Comparison of ENCODE assay signal across 10 cellular contexts in genomic region chr7:26196305-26196704, GRCh38. TPM values are rescaled to one million over a fixed set of nuclear protein-coding genes. Genes with fewer than 3 reads are reported as not detected.
DNase-seq lines count a peak whose midpoint lies in the region; FAIRE-seq and TF ChIP-seq lines count a peak whose summit lies in the region.
"Had no signal": no experiment of that assay in that cellular context is flagged by ENCODE, and none has a peak within 500 bp of the region (broad histone marks: within the 10 kb centered on the region; RNA-seq: fewer than 3 reads in every experiment).

No MANE protein-coding gene starts in this region.

- H2AFZ ChIP-seq in OCI-LY3 (ENCODE audit: low read depth, low read length) (no peak overlapping the region), osteoblast (ENCODE audit: low read length) (no peak overlapping the region)

- H3K27ac ChIP-seq in OCI-LY3 (ENCODE audit: low read length): peak overlapping the region; percentile 100
- H3K27ac ChIP-seq in osteoblast (ENCODE audit: low read depth, low read length): no peak overlapping the region

- H3K27me3 ChIP-seq in OCI-LY3 (ENCODE audit: low read depth, low read length) (no peaks in the 10 kb centered on the region), endocrine pancreas (ENCODE audit: control insufficient read depth, insufficient read depth, low read length) (no peaks in the 10 kb centered on the region), osteoblast (ENCODE audit: insufficient read depth, low read length) (no peaks in the 10 kb centered on the region)
- H3K27me3 ChIP-seq: left lung had no signal

- TF ChIP-seq CTCF in OCI-LY3 (IDR thresholded peaks at IDR 0.05; ENCODE audit: low read depth, low read length): no peak
- no peak for TF ChIP-seq CTCF in osteoblast (IDR thresholded peaks at IDR 0.05; ENCODE audit: extremely low read depth, low read depth, low read length)

- no peak for FAIRE-seq in GM12892 (lab: Jason Lieb, UNC)
- FAIRE-seq: GM12891 had no signal

- H3K4me1 ChIP-seq in OCI-LY3 (ENCODE audit: low read length): peaks cover 56% of the 10 kb centered on the region
- peaks cover 37% of the 10 kb centered on the region for H3K4me1 ChIP-seq in endocrine pancreas (ENCODE audit: control insufficient read depth, insufficient read depth, low read length)
- H3K4me1 ChIP-seq in osteoblast (ENCODE audit: insufficient read depth, low read length): peaks cover 21% of the 10 kb centered on the region

- H3K36me3 ChIP-seq in OCI-LY3 (replicated peaks; ENCODE audit: low read depth, low read length) (peaks cover 67% of the 10 kb centered on the region), endocrine pancreas (ENCODE audit: control insufficient read depth, insufficient read depth, low read length) (peaks cover 5% of the 10 kb centered on the region), osteoblast (ENCODE audit: insufficient read depth, low read length) (peaks cover 69% of the 10 kb centered on the region)

- peak overlapping the region; percentile 98 for H3K4me3 ChIP-seq in OCI-LY3 (ENCODE audit: low read length)
- peak overlapping the region; percentile 100 for H3K4me3 ChIP-seq in endocrine pancreas (ENCODE audit: control insufficient read depth, insufficient read depth, low read length)
- H3K4me3 ChIP-seq in osteoblast (ENCODE audit: insufficient read depth, low read length): peak overlapping the region; percentile 98

- H3K9ac ChIP-seq in OCI-LY3 (ENCODE audit: low read length) (no peak overlapping the region), endocrine pancreas (ENCODE audit: control insufficient read depth, insufficient read depth, low read length) (no peak overlapping the region)

- H3K4me2 ChIP-seq in OCI-LY3 (ENCODE audit: low read length) (peak overlapping the region; percentile 84), osteoblast (ENCODE audit: insufficient read depth, low read length) (peak overlapping the region; percentile 84)

- DNase-seq in osteoblast (ENCODE audit: insufficient read length, low spot score, missing footprints) (no peak), OCI-M2 (lab: John Stamatoyannopoulos, UW; ENCODE audit: unreplicated experiment) (no peak), RPMI8226 (no peak), inferior parietal cortex (ENCODE audit: extremely low spot score) (no peak), GM12892 (ENCODE audit: insufficient read length) (no peak)
- DNase-seq: left lung had no signal

- H4K20me1 ChIP-seq in OCI-LY3 (ENCODE audit: insufficient read depth, low read length) (peaks cover 82% of the 10 kb centered on the region), osteoblast (ENCODE audit: insufficient read depth, low read length) (peaks cover 84% of the 10 kb centered on the region)

- TF ChIP-seq POLR2A in GM19099 (IDR thresholded peaks at IDR 0.05; ENCODE audit: extremely low read depth, insufficient read length, low read depth) (peak; percentile 29), GM12892 (IDR thresholded peaks at IDR 0.05; ENCODE audit: low read depth, low read length) (no peak)

- H3K9me3 ChIP-seq in OCI-LY3 (ENCODE audit: insufficient read depth, low read length) (no peaks in the 10 kb centered on the region), endocrine pancreas (ENCODE audit: control insufficient read depth, low read length) (no peaks in the 10 kb centered on the region), osteoblast (ENCODE audit: low read depth, low read length) (no peaks in the 10 kb centered on the region)
- H3K9me3 ChIP-seq: left lung had no signal

- H3K79me2 ChIP-seq in OCI-LY3 (ENCODE audit: low read length): peaks cover 91% of the 10 kb centered on the region
- H3K79me2 ChIP-seq in osteoblast (ENCODE audit: insufficient read depth, low read length): peaks cover 81% of the 10 kb centered on the region

RNA-seq across cellular contexts. Expression of gene HNRNPA2B1, which starts 4.2 kb away (rescaled TPM):
- 82.9 and 83.1 TPM in 2 replicates for total RNA-seq in osteoblast
- polyA plus RNA-seq in GM12892 (2012; ENCODE audit: missing spikeins): 837 TPM

RNA-seq across cellular contexts. Expression of gene CBX3, which starts 5.2 kb away (rescaled TPM):
- 136 and 142 TPM in 2 replicates for total RNA-seq in osteoblast
- 226 TPM for polyA plus RNA-seq in GM12892 (2012; ENCODE audit: missing spikeins)

RNA-seq across cellular contexts. Expression of gene NFE2L3, which starts 44.3 kb away (rescaled TPM):
- 0.59 and 1.4 TPM in 2 replicates for total RNA-seq in osteoblast
- 17.1 TPM for polyA plus RNA-seq in GM12892 (2012; ENCODE audit: missing spikeins)
